Comparison of ENCODE assay signal across 22 cellular contexts in the genomic region with DNA sequence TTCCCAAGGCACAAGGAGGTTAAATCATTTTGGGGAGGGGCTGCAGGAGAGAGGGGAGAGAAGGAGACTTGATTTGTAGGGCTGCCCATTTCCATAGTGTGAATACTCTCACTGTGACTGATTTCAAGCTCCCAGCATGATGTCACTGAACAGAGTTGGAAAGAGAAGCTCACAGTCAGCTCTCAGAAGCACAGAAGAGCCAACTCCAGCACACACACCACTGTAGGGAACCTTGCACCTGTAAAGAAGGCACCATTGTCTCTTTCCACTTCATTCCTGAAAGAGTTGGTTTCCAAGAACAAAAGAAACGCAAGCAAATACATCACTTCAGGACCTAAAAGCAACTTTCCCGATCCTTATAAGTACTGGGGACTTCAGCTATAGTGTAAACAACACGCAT.
"Had no signal": no experiment of that assay in that cellular context is flagged by ENCODE, and none has a peak within 500 bp of the region (broad histone marks: within the 10 kb centered on the region; RNA-seq: fewer than 3 reads in every experiment).

No MANE protein-coding gene starts in this region.

- H3K4me3 Mint-ChIP-seq: activated B cell treated with CpG ODN at 0.5 μM for 24 hours; activated CD4-positive, alpha-beta memory T cell treated with anti-CD3 and anti-CD28 coated beads for 36 hours; activated CD8-positive, alpha-beta memory T cell treated with anti-CD3 and anti-CD28 coated beads, Interleukin-2, amount 10 ng/mL, durations not matched to agents 7 days and 5 days; activated naive CD8-positive, alpha-beta T cell treated with anti-CD3 and anti-CD28 coated beads for 36 hours; activated T-helper 17 cell treated with anti-CD3 and anti-CD28 coated beads, Interleukin-2, amount 50 U/mL, for 72 hours; immature natural killer cell; nephron progenitor cell; stimulated activated memory B cell treated with anti-CD40 and anti-IgM and Interleukin-4, amounts not matched to agents 10 μg/mL and 1 μg/mL and 100 μg/mL, for 72 hours had no signal

- H3K27ac ChIP-seq: dorsolateral prefrontal cortex, gastrocnemius medialis, left ventricle myocardium inferior, spleen, testis, upper lobe of left lung had no signal

- H3K36me3 Mint-ChIP-seq: activated CD4-positive, alpha-beta memory T cell treated with anti-CD3 and anti-CD28 coated beads for 36 hours; activated CD8-positive, alpha-beta memory T cell treated with anti-CD3 and anti-CD28 coated beads, Interleukin-2, amount 10 ng/mL, durations not matched to agents 7 days and 5 days; activated naive CD8-positive, alpha-beta T cell treated with anti-CD3 and anti-CD28 coated beads for 36 hours; immature natural killer cell; stimulated activated memory B cell treated with anti-CD40 and anti-IgM and Interleukin-4, amounts not matched to agents 10 μg/mL and 1 μg/mL and 100 μg/mL, for 72 hours had no signal

- H3K36me3 ChIP-seq: gastrocnemius medialis, left ventricle myocardium inferior, spleen, upper lobe of left lung had no signal

- H3K9me3 ChIP-seq: gastrocnemius medialis, left ventricle myocardium inferior, spleen, testis, upper lobe of left lung had no signal

- H3K27me3 ChIP-seq: testis, upper lobe of left lung had no signal

- H3K27ac Mint-ChIP-seq: activated B cell treated with CpG ODN at 0.5 μM for 24 hours; activated CD4-positive, alpha-beta memory T cell treated with anti-CD3 and anti-CD28 coated beads for 36 hours; activated CD8-positive, alpha-beta memory T cell treated with anti-CD3 and anti-CD28 coated beads, Interleukin-2, amount 10 ng/mL, durations not matched to agents 7 days and 5 days; activated naive CD8-positive, alpha-beta T cell treated with anti-CD3 and anti-CD28 coated beads for 36 hours; activated T-helper 17 cell treated with anti-CD3 and anti-CD28 coated beads, Interleukin-2, amount 50 U/mL, for 72 hours; immature natural killer cell; nephron progenitor cell; stimulated activated memory B cell treated with anti-CD40 and anti-IgM and Interleukin-4, amounts not matched to agents 10 μg/mL and 1 μg/mL and 100 μg/mL, for 72 hours had no signal

- H3K9me3 Mint-ChIP-seq: activated B cell treated with CpG ODN at 0.5 μM for 24 hours; activated CD4-positive, alpha-beta memory T cell treated with anti-CD3 and anti-CD28 coated beads for 36 hours; activated naive CD8-positive, alpha-beta T cell treated with anti-CD3 and anti-CD28 coated beads for 36 hours; activated T-helper 17 cell treated with anti-CD3 and anti-CD28 coated beads, Interleukin-2, amount 50 U/mL, for 72 hours; nephron progenitor cell; stimulated activated memory B cell treated with anti-CD40 and anti-IgM and Interleukin-4, amounts not matched to agents 10 μg/mL and 1 μg/mL and 100 μg/mL, for 72 hours had no signal

- H3K4me1 Mint-ChIP-seq: activated T-helper 17 cell treated with anti-CD3 and anti-CD28 coated beads, Interleukin-2, amount 50 U/mL, for 72 hours; immature natural killer cell; nephron progenitor cell had no signal

- H3K4me3 ChIP-seq: dorsolateral prefrontal cortex, gastrocnemius medialis, left ventricle myocardium inferior, spleen, testis, upper lobe of left lung had no signal

- DNase-seq: activated B cell treated with CpG ODN at 0.5 μM for 24 hours; activated CD4-positive, alpha-beta memory T cell treated with anti-CD3 and anti-CD28 coated beads for 36 hours; activated CD4-positive, alpha-beta T cell treated with anti-CD3 and anti-CD28 coated beads for 4 hours; activated CD8-positive, alpha-beta memory T cell treated with anti-CD3 and anti-CD28 coated beads, Interleukin-2, amount 10 ng/mL, durations not matched to agents 7 days and 5 days; activated naive CD4-positive, alpha-beta T cell; activated naive CD8-positive, alpha-beta T cell treated with anti-CD3 and anti-CD28 coated beads for 36 hours; amniotic stem cell; dorsolateral prefrontal cortex; gastrocnemius medialis; head of caudate nucleus; immature natural killer cell; kidney glomerular epithelial cell; left ventricle myocardium inferior; nephron progenitor cell; occipital lobe; retina; spleen; stimulated activated CD4-positive, alpha-beta T cell treated with anti-CD3 and anti-CD28 coated beads, Interleukin-4, amount 100 ng/mL, for 4 hours; testis; upper lobe of left lung had no signal

- H3K4me1 ChIP-seq: gastrocnemius medialis, testis had no signal
